ENCODE assay signal across 19 cellular contexts in the genomic region with DNA sequence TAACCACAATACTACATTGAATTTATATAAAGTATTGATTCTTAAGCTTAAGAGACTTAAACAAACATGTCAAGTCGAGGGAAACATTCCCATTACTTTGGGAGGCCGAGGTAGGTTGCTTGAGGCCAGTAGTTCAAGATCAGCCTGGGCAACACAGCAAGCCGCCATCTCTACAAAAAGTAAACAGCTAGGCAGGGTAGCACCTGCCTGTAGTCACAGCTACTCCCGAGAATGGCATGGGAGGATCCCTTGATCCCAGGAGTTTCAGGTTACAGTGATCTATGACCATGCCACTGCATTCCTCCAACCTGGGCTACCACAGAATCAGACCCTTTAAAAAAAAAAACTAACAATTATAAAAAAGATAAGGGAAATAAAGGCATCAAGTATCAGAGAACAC. TPM values are rescaled to one million over a fixed set of nuclear protein-coding genes. Genes with fewer than 3 reads are reported as not detected.
A peak's percentile ranks its signal among the peaks of the same experiment; 100 is the strongest.
DNase-seq lines count a peak whose midpoint lies in the region; TF ChIP-seq lines count a peak whose summit lies in the region.
"Had no signal": no experiment of that assay in that cellular context is flagged by ENCODE, and none has a peak within 500 bp of the region (broad histone marks: within the 10 kb centered on the region; RNA-seq: fewer than 3 reads in every experiment).

No MANE protein-coding gene starts in this region.

- H3K27ac Mint-ChIP-seq in H9 = no peak overlapping the region
- H3K27ac Mint-ChIP-seq: activated naive CD4-positive, alpha-beta T cell treated with anti-CD3 and anti-CD28 coated beads for 36 hours; activated T-cell treated with anti-CD3 and anti-CD28 coated beads, Interleukin-2, amount 50 U/mL, for 72 hours; HFFc6; T-cell had no signal

- no peak overlapping the region for H3K18ac ChIP-seq in H9 (ENCODE audit: insufficient read length, low read depth, low read length)

- no peak overlapping the region for H2BK120ac ChIP-seq in H9 (ENCODE audit: low read depth, low read length, poor library complexity, severe bottlenecking)

- DNase-seq in COLO668 (lab: John Stamatoyannopoulos, UW; ENCODE audit: unreplicated experiment) (peak; percentile 77), H9 (peak; percentile 62), SHP77 treated with DMSO at 0.1 percent for 48 hours (lab: John Stamatoyannopoulos, UW) (peak; percentile 9), left kidney (ENCODE audit: low read depth, low spot score) (peak; percentile 78), COR-L47 (lab: John Stamatoyannopoulos, UW) (no peak), esophagus muscularis mucosa (ENCODE audit: extremely low spot score) (no peak), stomach (no peak)
- DNase-seq: activated naive CD4-positive, alpha-beta T cell treated with anti-CD3 and anti-CD28 coated beads for 36 hours; activated T-cell treated with anti-CD3 and anti-CD28 coated beads, Interleukin-2, amount 50 U/mL, for 72 hours; DMS 273 treated with DMSO at 0.1 percent for 48 hours; HFFc6; Right ventricle myocardium superior; substantia nigra; T-cell had no signal

- H3K9me3 Mint-ChIP-seq in H9 = no peaks in the 10 kb centered on the region; a peak in 1 of 5 replicates
- H3K9me3 Mint-ChIP-seq: activated naive CD4-positive, alpha-beta T cell treated with anti-CD3 and anti-CD28 coated beads for 36 hours; activated T-cell treated with anti-CD3 and anti-CD28 coated beads, Interleukin-2, amount 50 U/mL, for 72 hours; CD14-positive monocyte; dendritic cell treated with granulocyte-macrophage colony-stimulating factor and Interleukin-4, amounts not matched to agents 40 ng/mL and 50 ng/mL, for 4 days; T-cell had no signal

- H3K36me3 Mint-ChIP-seq in H9 (ENCODE audit: insufficient read depth in 1 of 3, low read depth in 3 of 3) = peaks cover 11 to 17% (median 15%) of the 10 kb centered on the region in 3 experiments; a peak in 6 of 7 replicates

- H4K5ac ChIP-seq in H9 (ENCODE audit: insufficient read length, low read depth, low read length) = no peak overlapping the region

- no peak overlapping the region for H3K4me2 ChIP-seq in H9 (ENCODE audit: insufficient read depth, insufficient read length, low read length)

- H4K91ac ChIP-seq in H9 (ENCODE audit: insufficient read length, low read depth, low read length) = no peak overlapping the region

- H3K23me2 ChIP-seq in H9 (ENCODE audit: insufficient read length, low read depth, low read length, poor library complexity, severe bottlenecking) = no peaks in the 10 kb centered on the region

- no peaks in the 10 kb centered on the region for H3K4me1 ChIP-seq in H9 (ENCODE audit: insufficient read depth, low read length)
- H3K4me1 ChIP-seq in esophagus muscularis mucosa = peaks cover 0 to 22% (median 20%) of the 10 kb centered on the region in 4 donors
- peaks cover 0 to 28% (median 18%) of the 10 kb centered on the region in 4 donors for H3K4me1 ChIP-seq in stomach
- H3K4me1 ChIP-seq: prostate gland had no signal

- H3K23ac ChIP-seq in H9 (ENCODE audit: insufficient read length, low read depth, low read length) = no peak overlapping the region

- H2BK20ac ChIP-seq in H9 (ENCODE audit: low read depth, low read length, poor library complexity, severe bottlenecking) = no peak overlapping the region

- H2BK5ac ChIP-seq in H9 (ENCODE audit: insufficient read length, low read length) = no peak overlapping the region

- H3K14ac ChIP-seq in H9 (ENCODE audit: insufficient read depth, low read length) = no peak overlapping the region

- H4K20me1 ChIP-seq in H9 (ENCODE audit: control insufficient read depth, insufficient read depth, insufficient read length) = no peaks in the 10 kb centered on the region

- no peak overlapping the region for H3K9ac ChIP-seq in H9 (ENCODE audit: extremely low read depth, insufficient read length, low read length)

- WGBS in H9 (ENCODE audit: extremely low coverage, insufficient read length, low lambda C conversion rate) = no CpG with 5 or more reads among the region's 4 CpGs
- 91% methylated on average over 4 of the region's 4 CpGs for WGBS in esophagus muscularis mucosa
- 71 to 83% (median 80%) methylated on average over 4 of the region's 4 CpGs for WGBS in stomach, 5 donors

- H3K27me3 Mint-ChIP-seq in H9 (ENCODE audit: low read depth) = no peaks in the 10 kb centered on the region
- H3K27me3 Mint-ChIP-seq: dendritic cell treated with granulocyte-macrophage colony-stimulating factor and Interleukin-4, amounts not matched to agents 40 ng/mL and 50 ng/mL, for 4 days; T-cell had no signal

- H4K8ac ChIP-seq in H9 (replicated peaks; ENCODE audit: insufficient read length, low read depth, low read length) = no peak overlapping the region

- no peak overlapping the region for H3T11ph ChIP-seq in H9 (ENCODE audit: low read length)

- H3K79me1 ChIP-seq in H9 (ENCODE audit: insufficient read depth, low read depth, low read length, poor library complexity, severe bottlenecking) = no peaks in the 10 kb centered on the region

- peaks cover 17 to 22% of the 10 kb centered on the region in 2 experiments for H3K4me1 Mint-ChIP-seq in H9
- H3K4me1 Mint-ChIP-seq: neural crest cell, T-cell had no signal

- H3K4me3 ChIP-seq in esophagus muscularis mucosa = no peak overlapping the region
- no peak overlapping the region for H3K4me3 ChIP-seq in stomach
- H3K4me3 ChIP-seq: cardiac muscle cell, prostate gland had no signal

- H2BK12ac ChIP-seq in H9 (ENCODE audit: insufficient read length, low read depth, low read length) = no peak overlapping the region

- no peak overlapping the region for H3K4me3 Mint-ChIP-seq in H9
- H3K4me3 Mint-ChIP-seq: activated naive CD4-positive, alpha-beta T cell treated with anti-CD3 and anti-CD28 coated beads for 36 hours; activated T-cell treated with anti-CD3 and anti-CD28 coated beads, Interleukin-2, amount 50 U/mL, for 72 hours; CD14-positive monocyte; HFFc6; neural crest cell; T-cell had no signal

- TF ChIP-seq CTCF in H9 (conservative IDR thresholded peaks at IDR 0.05) (no peak), esophagus muscularis mucosa (IDR thresholded peaks at IDR 0.05) (no peak), stomach (IDR thresholded peaks at IDR 0.05) (no peak)

- H3K56ac ChIP-seq in H9 (ENCODE audit: insufficient read length, low read depth, low read length) = no peak overlapping the region

- H3K27me3 ChIP-seq in H9 (ENCODE audit: insufficient read depth, low read length) (no peaks in the 10 kb centered on the region), esophagus muscularis mucosa (no peaks in the 10 kb centered on the region), stomach (no peaks in the 10 kb centered on the region)
- H3K27me3 ChIP-seq: cardiac muscle cell had no signal

- H3K27ac ChIP-seq in H9 (ENCODE audit: insufficient read length, low read depth, low read length) = no peak overlapping the region
- no peak overlapping the region for H3K27ac ChIP-seq in esophagus muscularis mucosa (replicated peaks in 1 of 4)
- H3K27ac ChIP-seq in stomach = no peak overlapping the region
- H3K27ac ChIP-seq: cardiac muscle cell, prostate gland had no signal

- TF ChIP-seq POLR2A in esophagus muscularis mucosa (IDR thresholded peaks at IDR 0.05; ENCODE audit: low read depth) (no peak), stomach (IDR thresholded peaks at IDR 0.05) (no peak)

- no peak for TF ChIP-seq EP300 in esophagus muscularis mucosa (IDR thresholded peaks at IDR 0.05)
- TF ChIP-seq EP300 in stomach (IDR thresholded peaks at IDR 0.05) = no peak

- H3K79me2 ChIP-seq in H9 (ENCODE audit: insufficient read depth, low read length) = peaks cover 7% of the 10 kb centered on the region; the same call in 1 of the 2 replicates

- H3K4ac ChIP-seq in H9 (ENCODE audit: low read depth, low read length) = no peak overlapping the region

- H3K36me3 ChIP-seq in esophagus muscularis mucosa (peaks cover 0 to 14% (median 12%) of the 10 kb centered on the region in 4 donors), stomach (peaks cover 0 to 11% (median 9%) of the 10 kb centered on the region in 4 donors)
- H3K36me3 ChIP-seq: cardiac muscle cell, prostate gland had no signal

- H2AK5ac ChIP-seq in H9 (ENCODE audit: insufficient read length, low read length) = no peak overlapping the region

- H2AFZ ChIP-seq in H9 (ENCODE audit: low read length) = no peak overlapping the region

- H3K9me3 ChIP-seq in H9 (ENCODE audit: control insufficient read depth, low read depth, low read length) = no peaks in the 10 kb centered on the region
- H3K9me3 ChIP-seq in esophagus muscularis mucosa = no peaks in the 10 kb centered on the region
- no peaks in the 10 kb centered on the region for H3K9me3 ChIP-seq in stomach
- H3K9me3 ChIP-seq: prostate gland had no signal

- no peak overlapping the region for H2BK15ac ChIP-seq in H9 (ENCODE audit: low read depth, low read length)

- intact Hi-C loops in esophagus muscularis mucosa (cut with DNase I) (no loop called here), stomach (cut with DNase I; ENCODE audit: low total_unique reads) (no loop called here)

RNA-seq across cellular contexts. Expression of a gene that starts 50.4 kb away (rescaled TPM):
- total RNA-seq in H9 (2021) (65.5 and 72.0 TPM in 2 replicates), esophagus muscularis mucosa (10 to 100 TPM; 43.7 to 64.0 (median 62.2) TPM), stomach (10 to 100 TPM; 40.3 to 63.3 (median 50.9) TPM)
- polyA plus RNA-seq in stomach = 10 to 100 TPM in 2 of 3 donors, 1 to 10 TPM in 1; 6.3 to 12.7 (median 10.9) TPM

Comparison
In these comparisons a context has a peak if more than half of its experiments do, and no peak if none do; other contexts are left out.
1. DNase-seq: peak in COLO668 (single experiment), H9 (single experiment), SHP77 treated with DMSO at 0.1 percent for 48 hours (single experiment) and left kidney (single experiment); none in COR-L47 (single experiment), esophagus muscularis mucosa (single experiment) and stomach (single experiment).